27 cellular contexts compared by ENCODE assay signal in the genomic region with DNA sequence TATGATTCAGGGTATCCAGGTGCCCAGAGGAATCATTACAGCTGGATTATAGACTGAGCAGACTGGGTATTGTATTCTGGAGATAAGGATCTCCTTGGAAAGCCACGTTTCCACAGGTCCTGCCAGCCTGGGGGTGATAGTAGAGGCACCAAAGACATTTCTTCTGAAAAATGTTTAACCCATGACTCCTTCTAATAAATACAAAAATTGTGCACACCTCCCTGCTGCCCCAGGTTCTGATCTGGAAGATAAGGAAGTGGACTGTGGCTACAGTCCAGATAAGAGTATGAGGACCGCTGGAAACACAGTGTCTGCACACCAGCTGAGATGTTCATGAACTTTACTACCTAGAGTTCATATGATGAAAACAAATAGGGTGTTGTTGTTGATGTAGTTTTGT.
"Had no signal": no experiment of that assay in that cellular context is flagged by ENCODE, and none has a peak within 500 bp of the region (broad histone marks: within the 10 kb centered on the region; RNA-seq: fewer than 3 reads in every experiment).

No MANE protein-coding gene starts in this region.

- H3K9me3 ChIP-seq: adrenal gland, body of pancreas, breast epithelium, MG63 had no signal

- H3K9me3 Mint-ChIP-seq: activated CD4-positive, alpha-beta T cell treated with anti-CD3 and anti-CD28 coated beads, Interleukin-2, amount 10 ng/mL, durations not matched to agents 24 days and 14 days; activated naive CD4-positive, alpha-beta T cell treated with anti-CD3 and anti-CD28 coated beads, Interleukin-2, amount 50 U/mL, for 72 hours; activated T-cell treated with anti-CD3 and anti-CD28 coated beads, Interleukin-2, amount 50 U/mL, for 24 hours; activated T-helper 2 cell treated with anti-CD3 and anti-CD28 coated beads, Interferon-gamma antibody, Interleukin-2, Interleukin-4, amounts not matched to agents 10 μg/mL and 5 μg/mL and 100 μg/mL, durations not matched to agents 14 hours and 24 hours and 36 hours had no signal

- H3K4me1 ChIP-seq: adrenal gland, breast epithelium had no signal

- DNase-seq: activated CD4-positive, alpha-beta T cell treated with anti-CD3 and anti-CD28 coated beads, Interleukin-2, amount 10 ng/mL, durations not matched to agents 24 days and 14 days; activated CD4-positive, alpha-beta T cell treated with anti-CD3 and anti-CD28 coated beads, Interleukin-2, amount 50 U/mL, for 4 hours; activated CD8-positive, alpha-beta T cell treated with anti-CD3 and anti-CD28 coated beads, Interleukin-2, amount 10 ng/mL, durations not matched to agents 7 days and 5 days; activated gamma-delta T cell; activated naive CD4-positive, alpha-beta T cell treated with Interleukin-2 at 50 U/mL for 16 hours; activated T-cell treated with anti-CD3 and anti-CD28 coated beads, Interleukin-2, amount 50 U/mL, for 24 hours; adrenal gland; body of pancreas; MG63; NCI-H1048; NCI-H1105 treated with DMSO at 0.1 percent for 48 hours; NCI-H1436; NCI-H1694; NCI-H1930; NCI-H345; NCI-H524 treated with DMSO at 0.1 percent for 48 hours; NK-92 treated with Interleukin-12 subunit alpha and Interleukin-12 subunit beta, amount 100 ng/mL, for 24 hours; Right ventricle myocardium superior; SW 1271; T-helper 1 cell; T-helper 2 cell; T-helper 9 cell; WERI-Rb-1 had no signal

- H3K27ac ChIP-seq: adrenal gland, body of pancreas, WERI-Rb-1 had no signal

- H3K4me3 ChIP-seq: adrenal gland, body of pancreas, breast epithelium, MG63 had no signal

- ATAC-seq: activated CD8-positive, alpha-beta T cell treated with anti-CD3 and anti-CD28 coated beads, Interleukin-2, amount 10 ng/mL, durations not matched to agents 7 days and 5 days; activated naive CD4-positive, alpha-beta T cell treated with anti-CD3 and anti-CD28 coated beads, Interleukin-2, amount 50 U/mL, for 72 hours; body of pancreas had no signal

- H3K4me1 Mint-ChIP-seq: activated CD4-positive, alpha-beta T cell treated with anti-CD3 and anti-CD28 coated beads, Interleukin-2, amount 10 ng/mL, durations not matched to agents 24 days and 14 days had no signal

- FAIRE-seq: astrocyte had no signal

- H3K27me3 ChIP-seq: adrenal gland, body of pancreas, breast epithelium, MG63 had no signal

- H3K36me3 ChIP-seq: adrenal gland, breast epithelium, WERI-Rb-1 had no signal

- H3K27ac Mint-ChIP-seq: activated CD4-positive, alpha-beta T cell treated with anti-CD3 and anti-CD28 coated beads, Interleukin-2, amount 10 ng/mL, durations not matched to agents 24 days and 14 days; activated CD8-positive, alpha-beta T cell treated with anti-CD3 and anti-CD28 coated beads, Interleukin-2, amount 10 ng/mL, durations not matched to agents 7 days and 5 days; activated naive CD4-positive, alpha-beta T cell treated with anti-CD3 and anti-CD28 coated beads, Interleukin-2, amount 50 U/mL, for 72 hours; activated T-cell treated with anti-CD3 and anti-CD28 coated beads, Interleukin-2, amount 50 U/mL, for 24 hours; activated T-helper 2 cell treated with anti-CD3 and anti-CD28 coated beads, Interferon-gamma antibody, Interleukin-2, Interleukin-4, amounts not matched to agents 10 μg/mL and 5 μg/mL and 100 μg/mL, durations not matched to agents 14 hours and 24 hours and 36 hours had no signal

- H3K36me3 Mint-ChIP-seq: activated naive CD4-positive, alpha-beta T cell treated with anti-CD3 and anti-CD28 coated beads, Interleukin-2, amount 50 U/mL, for 72 hours had no signal

- H3K4me3 Mint-ChIP-seq: activated CD4-positive, alpha-beta T cell treated with anti-CD3 and anti-CD28 coated beads, Interleukin-2, amount 10 ng/mL, durations not matched to agents 24 days and 14 days; activated CD8-positive, alpha-beta T cell treated with anti-CD3 and anti-CD28 coated beads, Interleukin-2, amount 10 ng/mL, durations not matched to agents 7 days and 5 days; activated T-cell treated with anti-CD3 and anti-CD28 coated beads, Interleukin-2, amount 50 U/mL, for 24 hours had no signal
